Comparison of ENCODE assay signal across 8 cellular contexts in the genomic region with DNA sequence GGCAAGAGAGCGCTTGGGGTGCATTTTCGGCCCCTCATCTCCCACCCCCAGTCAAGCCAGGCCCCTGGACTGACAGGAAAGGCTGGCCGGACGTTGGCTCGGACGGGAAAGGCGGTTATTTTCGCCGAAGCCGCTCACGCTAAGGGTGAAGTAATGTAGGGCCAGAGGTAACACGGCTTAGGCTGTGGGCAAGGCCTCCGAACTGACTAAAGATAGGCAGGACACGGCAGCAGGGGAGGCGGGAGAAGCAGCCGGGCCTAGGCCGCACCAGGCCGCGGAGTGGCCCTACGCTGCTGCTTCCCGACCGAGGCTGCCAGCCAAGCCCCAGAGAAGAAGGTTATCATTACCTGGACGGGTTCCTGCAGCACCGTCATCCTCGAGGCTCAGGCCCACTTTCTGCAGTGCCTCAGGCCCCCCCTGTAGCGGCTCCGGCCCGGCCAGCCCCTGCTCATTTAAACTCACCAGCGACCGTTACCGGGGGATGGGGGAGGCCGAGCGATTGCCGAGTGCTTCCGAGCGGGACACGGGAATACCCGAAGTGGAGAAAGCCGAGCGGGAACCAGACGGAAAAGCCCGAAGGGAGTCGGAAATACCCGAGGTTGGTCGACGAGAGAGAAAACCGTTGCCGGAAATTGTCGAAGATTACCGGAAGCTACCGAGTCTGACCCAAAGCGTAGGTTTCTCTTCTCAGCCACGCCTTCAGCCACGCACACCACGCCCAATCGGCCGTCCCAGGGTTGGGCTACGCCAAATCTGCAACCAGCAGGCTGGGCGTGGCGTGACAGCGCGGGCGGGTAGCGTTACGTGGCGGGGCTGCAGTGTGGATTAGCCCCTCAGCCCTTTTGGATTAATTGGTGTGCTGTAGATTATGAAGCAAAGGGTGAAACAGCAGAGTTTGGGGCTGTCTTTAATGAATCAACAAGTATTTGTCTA. TPM values are rescaled to one million over a fixed set of nuclear protein-coding genes. Genes with fewer than 3 reads are reported as not detected.
DNase-seq lines count a peak whose midpoint lies in the region; ATAC-seq and TF ChIP-seq lines count a peak whose summit lies in the region.

A gene with protein sequence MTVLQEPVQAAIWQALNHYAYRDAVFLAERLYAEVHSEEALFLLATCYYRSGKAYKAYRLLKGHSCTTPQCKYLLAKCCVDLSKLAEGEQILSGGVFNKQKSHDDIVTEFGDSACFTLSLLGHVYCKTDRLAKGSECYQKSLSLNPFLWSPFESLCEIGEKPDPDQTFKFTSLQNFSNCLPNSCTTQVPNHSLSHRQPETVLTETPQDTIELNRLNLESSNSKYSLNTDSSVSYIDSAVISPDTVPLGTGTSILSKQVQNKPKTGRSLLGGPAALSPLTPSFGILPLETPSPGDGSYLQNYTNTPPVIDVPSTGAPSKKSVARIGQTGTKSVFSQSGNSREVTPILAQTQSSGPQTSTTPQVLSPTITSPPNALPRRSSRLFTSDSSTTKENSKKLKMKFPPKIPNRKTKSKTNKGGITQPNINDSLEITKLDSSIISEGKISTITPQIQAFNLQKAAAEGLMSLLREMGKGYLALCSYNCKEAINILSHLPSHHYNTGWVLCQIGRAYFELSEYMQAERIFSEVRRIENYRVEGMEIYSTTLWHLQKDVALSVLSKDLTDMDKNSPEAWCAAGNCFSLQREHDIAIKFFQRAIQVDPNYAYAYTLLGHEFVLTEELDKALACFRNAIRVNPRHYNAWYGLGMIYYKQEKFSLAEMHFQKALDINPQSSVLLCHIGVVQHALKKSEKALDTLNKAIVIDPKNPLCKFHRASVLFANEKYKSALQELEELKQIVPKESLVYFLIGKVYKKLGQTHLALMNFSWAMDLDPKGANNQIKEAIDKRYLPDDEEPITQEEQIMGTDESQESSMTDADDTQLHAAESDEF (minus strand): TSS at position 497 of the 933 bp plus-strand sequence. CDS start 123 bp downstream, at position 374.

- H3K4me1 ChIP-seq in Karpas-422 (ENCODE audit: low read length) (peaks cover 51% of the 10 kb centered on the region), esophagus muscularis mucosa (peaks cover 28 to 48% (median 44%) of the 10 kb centered on the region in 4 donors), muscle layer of duodenum (ENCODE audit: control insufficient read depth in 1 of 2, insufficient read depth in 2 of 2, low read length in 2 of 2) (peaks cover 6 to 32% of the 10 kb centered on the region in 2 donors)

- H3K27me3 ChIP-seq in Karpas-422 (ENCODE audit: low read length) = no peaks in the 10 kb centered on the region
- H3K27me3 ChIP-seq in esophagus muscularis mucosa = no peaks in the 10 kb centered on the region
- H3K27me3 ChIP-seq in muscle layer of duodenum (ENCODE audit: low read depth, low read length) = no peaks in the 10 kb centered on the region

- no peaks in the 10 kb centered on the region for H3K9me2 ChIP-seq in Karpas-422 (replicated peaks; ENCODE audit: insufficient read depth, low read length)

- DNase-seq in DMS79 treated with DMSO at 0.1 percent for 48 hours (lab: John Stamatoyannopoulos, UW) = peak; percentile 99
- DNase-seq in Karpas-422 = peak; percentile 100
- peak; percentile 97 for DNase-seq in RKO (ENCODE audit: low spot score)
- peak; percentile 98 for DNase-seq in activated T-helper 1 cell treated with Interleukin-2 at 50 U/mL for 16 hours (ENCODE audit: low read depth)
- peak; percentile 100 for DNase-seq in esophagus muscularis mucosa (ENCODE audit: extremely low spot score)
- DNase-seq in stimulated activated CD8-positive, alpha-beta memory T cell treated with anti-CD3 and anti-CD28 coated beads, Interleukin-7, amount 100 ng/mL, for 4 hours (ENCODE audit: low read depth in 2 of 2) = peak; percentile 99

- peaks cover 50% of the 10 kb centered on the region for H3K79me2 ChIP-seq in Karpas-422 (ENCODE audit: low read length)

- H3K27ac ChIP-seq in Karpas-422 (ENCODE audit: low read length) = peak within 1 kb of the TSS; percentile 86
- H3K27ac ChIP-seq in esophagus muscularis mucosa (replicated peaks in 1 of 4) = peak within 1 kb of the TSS; percentile 91 to 98 (median 96)
- H3K27ac ChIP-seq in muscle layer of duodenum (ENCODE audit: low read length) = peak within 1 kb of the TSS; percentile 96

- peaks cover 4% of the 10 kb centered on the region; the same call in 1 of the 2 replicates for H4K20me1 ChIP-seq in Karpas-422 (ENCODE audit: insufficient read depth, low read depth, low read length)

- peak within 1 kb of the TSS; percentile 51; the same call in 1 of the 2 replicates for H2AFZ ChIP-seq in Karpas-422 (ENCODE audit: low read length)

- peak within 1 kb of the TSS; percentile 95 for H3K4me2 ChIP-seq in Karpas-422 (ENCODE audit: low read depth, low read length, poor library complexity, severe bottlenecking)

- H3K4me3 ChIP-seq in Karpas-422 (ENCODE audit: low read length) (peak within 1 kb of the TSS; percentile 94), esophagus muscularis mucosa (peak within 1 kb of the TSS; percentile 71 to 96 (median 78)), muscle layer of duodenum (ENCODE audit: low read depth in 1 of 2, low read length in 2 of 2) (peak within 1 kb of the TSS; percentile 81 to 89)

- TF ChIP-seq CTCF in esophagus muscularis mucosa (IDR thresholded peaks at IDR 0.05) = no peak

- WGBS in esophagus muscularis mucosa = under 1% methylated on average over 42 of the region's 66 CpGs

- H3K36me3 ChIP-seq in Karpas-422 (ENCODE audit: insufficient read depth, low read length) (peaks cover 14% of the 10 kb centered on the region; the same call in 1 of the 2 replicates), esophagus muscularis mucosa (no peaks in the 10 kb centered on the region), muscle layer of duodenum (ENCODE audit: control insufficient read depth in 1 of 2, insufficient read depth in 2 of 2, low read length in 2 of 2) (peaks cover 0 to 9% of the 10 kb centered on the region in 2 donors)

- TF ChIP-seq POLR2A in esophagus muscularis mucosa (IDR thresholded peaks at IDR 0.05; ENCODE audit: low read depth) = peak; percentile 38

- peak within 1 kb of the TSS; percentile 98 for H3K9ac ChIP-seq in Karpas-422 (ENCODE audit: low read length)

- H3K9me3 ChIP-seq in Karpas-422 (ENCODE audit: low read length) = no peaks in the 10 kb centered on the region
- H3K9me3 ChIP-seq in esophagus muscularis mucosa = no peaks in the 10 kb centered on the region
- no peaks in the 10 kb centered on the region for H3K9me3 ChIP-seq in muscle layer of duodenum (ENCODE audit: control insufficient read depth in 1 of 2, low read length in 2 of 2)

- no peak for TF ChIP-seq EP300 in esophagus muscularis mucosa (IDR thresholded peaks at IDR 0.05)

- intact Hi-C loops in esophagus muscularis mucosa (cut with DNase I) = no loop called here

- ATAC-seq in GM21825 (IDR thresholded peaks at IDR 0.05; ENCODE audit: unreplicated experiment) = peak; percentile 88

RNA-seq across cellular contexts. Expression of the gene that starts here (rescaled TPM):
- total RNA-seq in Karpas-422 (2014; rRNA removed; shearing (Covaris generic); ENCODE audit: low replicate concordance) = 81.7 and 146 TPM in 2 replicates
- 10 to 100 TPM; 48.2 to 51.1 (median 49.1) TPM for total RNA-seq in esophagus muscularis mucosa

Comparison
In these comparisons a context has a peak if more than half of its experiments do, and no peak if none do; other contexts are left out.
1. Peak in every context shown above with its lines: DNase-seq, ATAC-seq, H3K4me3 ChIP-seq and H3K27ac ChIP-seq.